In genomic region chr9:110081395-110081794, GRCh38 we compare ENCODE assay signal across 10 cellular contexts.
DNase-seq lines count a peak whose midpoint lies in the region; ATAC-seq and TF ChIP-seq lines count a peak whose summit lies in the region.
"Had no signal": no experiment of that assay in that cellular context is flagged by ENCODE, and none has a peak within 500 bp of the region (broad histone marks: within the 10 kb centered on the region; RNA-seq: fewer than 3 reads in every experiment).

No MANE protein-coding gene starts in this region.

- no peak overlapping the region for H3K27ac ChIP-seq in BLaER1 treated with 17β-estradiol and CSF1 and Interleukin-3, amounts not matched to agents 10 nM and 100 nM
- H3K27ac ChIP-seq in parathyroid adenoma: no peak overlapping the region

- no peak for ATAC-seq in GM19395 (IDR thresholded peaks at IDR 0.05; ENCODE audit: unreplicated experiment)

- H3K9ac ChIP-seq in BLaER1 treated with 17β-estradiol and CSF1 and Interleukin-3, amounts not matched to agents 10 nM and 100 nM: no peak overlapping the region
- no peak overlapping the region for H3K9ac ChIP-seq in parathyroid adenoma

- H3K36me3 ChIP-seq in BLaER1 treated with 17β-estradiol and CSF1 and Interleukin-3, amounts not matched to agents 10 nM and 100 nM: no peaks in the 10 kb centered on the region
- no peaks in the 10 kb centered on the region for H3K36me3 ChIP-seq in parathyroid adenoma (ENCODE audit: control insufficient read depth, insufficient read depth, low read length)

- no peaks in the 10 kb centered on the region for H3K9me3 ChIP-seq in BLaER1 treated with 17β-estradiol and CSF1 and Interleukin-3, amounts not matched to agents 10 nM and 100 nM (replicated peaks in 1 of 11)
- no peaks in the 10 kb centered on the region for H3K9me3 ChIP-seq in parathyroid adenoma (ENCODE audit: control insufficient read depth, low read length)

- H3K4me1 ChIP-seq in BLaER1 treated with 17β-estradiol and CSF1 and Interleukin-3, amounts not matched to agents 10 nM and 100 nM: peaks cover 8 to 12% (median 10%) of the 10 kb centered on the region in 10 experiments; a peak in 18 of 20 replicates
- H3K4me1 ChIP-seq in parathyroid adenoma: no peaks in the 10 kb centered on the region

- no peaks in the 10 kb centered on the region for H3K79me2 ChIP-seq in parathyroid adenoma

- no peaks in the 10 kb centered on the region for H3K27me3 ChIP-seq in BLaER1 treated with 17β-estradiol and CSF1 and Interleukin-3, amounts not matched to agents 10 nM and 100 nM
- H3K27me3 ChIP-seq in parathyroid adenoma (ENCODE audit: control insufficient read depth, insufficient read depth, low read length): no peaks in the 10 kb centered on the region

- peak; percentile 69 for DNase-seq in RPMI7951 (ENCODE audit: low read depth)
- peak; percentile 67 for DNase-seq in fibroblast of the aortic adventitia (ENCODE audit: low read depth)
- no peak for DNase-seq in superior temporal gyrus (ENCODE audit: extremely low spot score)
- no peak for DNase-seq in mesenteric fat pad (ENCODE audit: low spot score)
- no peak for DNase-seq in SIG-M5 (lab: John Stamatoyannopoulos, UW)
- DNase-seq: cortex of kidney, DMS 273 treated with DMSO at 0.1 percent for 48 hours had no signal

- no peak overlapping the region for H3K4me3 ChIP-seq in BLaER1 treated with 17β-estradiol and CSF1 and Interleukin-3, amounts not matched to agents 10 nM and 100 nM
- H3K4me3 ChIP-seq in fibroblast of the aortic adventitia (ENCODE audit: low read depth, low read length): no peak overlapping the region
- H3K4me3 ChIP-seq in parathyroid adenoma (ENCODE audit: low read depth, low read length): no peak overlapping the region

- H3K4me2 ChIP-seq in BLaER1 treated with 17β-estradiol and CSF1 and Interleukin-3, amounts not matched to agents 10 nM and 100 nM: peak overlapping the region; percentile 1 to 56 (median 46); a peak in 19 of 22 replicates
- H3K4me2 ChIP-seq in parathyroid adenoma (ENCODE audit: low read length): no peak overlapping the region

- H2AFZ ChIP-seq in parathyroid adenoma: peak overlapping the region; percentile 31

- H4K20me1 ChIP-seq in BLaER1 treated with 17β-estradiol and CSF1 and Interleukin-3, amounts not matched to agents 10 nM and 100 nM: no peaks in the 10 kb centered on the region; a peak in 1 of 22 replicates

- no peak for TF ChIP-seq CTCF in fibroblast of the aortic adventitia (IDR thresholded peaks at IDR 0.05; ENCODE audit: insufficient read depth, low read length)
- no peak for TF ChIP-seq CTCF in parathyroid adenoma (IDR thresholded peaks at IDR 0.05)

Comparison
In these comparisons a context has a peak if more than half of its experiments do, and no peak if none do; other contexts are left out.
1. DNase-seq: peak in RPMI7951 (single experiment) and fibroblast of the aortic adventitia (single experiment); none in superior temporal gyrus (single experiment), mesenteric fat pad (single experiment) and SIG-M5 (single experiment).